ENCODE assay signal across 8 cellular contexts in the genomic region with DNA sequence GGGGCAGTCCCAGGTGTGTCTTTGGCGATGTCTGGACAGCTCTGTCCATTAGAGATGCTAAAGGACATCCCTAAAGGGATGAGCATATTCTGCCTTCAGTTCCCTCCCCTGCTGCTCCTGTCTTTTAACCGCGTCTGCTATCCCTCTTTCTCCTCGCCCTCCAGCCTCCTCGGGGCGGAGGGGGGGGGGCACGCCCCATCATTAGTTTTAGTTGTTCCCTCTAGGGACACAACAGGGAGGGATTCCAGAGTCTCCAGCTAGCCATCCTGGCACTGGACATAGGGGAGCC. TPM values are rescaled to one million over a fixed set of nuclear protein-coding genes. Genes with fewer than 3 reads are reported as not detected.
A peak's percentile ranks its signal among the peaks of the same experiment; 100 is the strongest.
DNase-seq lines count a peak whose midpoint lies in the region; ATAC-seq and TF ChIP-seq lines count a peak whose summit lies in the region.

No MANE protein-coding gene starts in this region.

- no peaks in the 10 kb centered on the region for H3K9me3 Mint-ChIP-seq in activated naive CD4-positive, alpha-beta T cell treated with anti-CD3 and anti-CD28 coated beads, Interleukin-2, amount 10 ng/mL, durations not matched to agents 7 days and 5 days
- peaks cover 0 to 16% (median 0%) of the 10 kb centered on the region in 5 experiments for H3K9me3 Mint-ChIP-seq in brain

- peak overlapping the region; percentile 84 for H3K9ac ChIP-seq in mesendoderm (ENCODE audit: low read length)

- no peak overlapping the region for H3K23ac ChIP-seq in mesendoderm (ENCODE audit: low read length)

- TF ChIP-seq CTCF in brain (conservative IDR thresholded peaks at IDR 0.05) = no peak

- ATAC-seq in HG03520 (IDR thresholded peaks at IDR 0.05; ENCODE audit: unreplicated experiment) (no peak), HG02884 (IDR thresholded peaks at IDR 0.05; ENCODE audit: unreplicated experiment) (no peak)

- H3K4me3 ChIP-seq in mesendoderm (ENCODE audit: low read length) (peak overlapping the region; percentile 78), urinary bladder (ENCODE audit: low read depth, low read length) (peak overlapping the region; percentile 64)

- peak overlapping the region; percentile 98 for H3K27ac Mint-ChIP-seq in activated naive CD4-positive, alpha-beta T cell treated with anti-CD3 and anti-CD28 coated beads, Interleukin-2, amount 10 ng/mL, durations not matched to agents 7 days and 5 days
- peak overlapping the region; percentile 88 to 99 (median 98) for H3K27ac Mint-ChIP-seq in brain

- no peak overlapping the region for H3K4ac ChIP-seq in mesendoderm (ENCODE audit: low read depth, low read length)

- H3K27me3 Mint-ChIP-seq in activated naive CD4-positive, alpha-beta T cell treated with anti-CD3 and anti-CD28 coated beads, Interleukin-2, amount 10 ng/mL, durations not matched to agents 7 days and 5 days = peaks cover 23% of the 10 kb centered on the region
- peaks cover 23% of the 10 kb centered on the region for H3K27me3 Mint-ChIP-seq in brain

- H3K36me3 ChIP-seq in mesendoderm (ENCODE audit: control insufficient read depth, insufficient read depth, low read length) = no peaks in the 10 kb centered on the region
- H3K36me3 ChIP-seq in urinary bladder (ENCODE audit: insufficient read depth) = peaks cover 2% of the 10 kb centered on the region

- H3K27ac ChIP-seq in mesendoderm (ENCODE audit: low read depth, low read length) (no peak overlapping the region), urinary bladder (ENCODE audit: low read depth) (no peak overlapping the region)

- no peak overlapping the region for H4K5ac ChIP-seq in mesendoderm (ENCODE audit: low read length)

- no peak overlapping the region for H2AK5ac ChIP-seq in mesendoderm (ENCODE audit: low read length)

- no peaks in the 10 kb centered on the region for H3K79me2 ChIP-seq in mesendoderm (ENCODE audit: control insufficient read depth, insufficient read depth, low read length)

- DNase-seq in activated naive CD4-positive, alpha-beta T cell treated with anti-CD3 and anti-CD28 coated beads, Interleukin-2, amount 10 ng/mL, durations not matched to agents 7 days and 5 days = no peak
- DNase-seq in activated naive CD4-positive, alpha-beta T cell treated with Interleukin-2 at 50 U/mL for 16 hours = no peak
- no peak for DNase-seq in mesendoderm
- DNase-seq in AG08396 (ENCODE audit: low spot score) = no peak

- H3K4me1 Mint-ChIP-seq in activated naive CD4-positive, alpha-beta T cell treated with anti-CD3 and anti-CD28 coated beads, Interleukin-2, amount 10 ng/mL, durations not matched to agents 7 days and 5 days = peaks cover 28% of the 10 kb centered on the region
- H3K4me1 Mint-ChIP-seq in brain = peaks cover 14% of the 10 kb centered on the region

- no peak overlapping the region for H2BK5ac ChIP-seq in mesendoderm (ENCODE audit: low read length)

- H3K4me2 ChIP-seq in mesendoderm (ENCODE audit: low read length) = peak overlapping the region; percentile 53

- peaks cover 30% of the 10 kb centered on the region for H3K36me3 Mint-ChIP-seq in activated naive CD4-positive, alpha-beta T cell treated with anti-CD3 and anti-CD28 coated beads, Interleukin-2, amount 10 ng/mL, durations not matched to agents 7 days and 5 days
- H3K36me3 Mint-ChIP-seq in brain = peaks cover 15% of the 10 kb centered on the region

- H3K79me1 ChIP-seq in mesendoderm (ENCODE audit: low read length) = no peaks in the 10 kb centered on the region

- no CpG with 5 or more reads among the region's 7 CpGs for WGBS in mesendoderm (ENCODE audit: extremely low coverage, insufficient coverage, low lambda C conversion rate)
- WGBS in urinary bladder = 0% methylated on average over 7 of the region's 7 CpGs

- H3K4me1 ChIP-seq in mesendoderm (ENCODE audit: control insufficient read depth, low read depth, low read length) = no peaks in the 10 kb centered on the region
- no peaks in the 10 kb centered on the region for H3K4me1 ChIP-seq in urinary bladder (ENCODE audit: insufficient read depth)

- H2BK15ac ChIP-seq in mesendoderm (replicated peaks; ENCODE audit: low read depth) = no peak overlapping the region

- CTCF ChIA-PET in activated naive CD4-positive, alpha-beta T cell treated with anti-CD3 and anti-CD28 coated beads, Interleukin-2, amount 10 ng/mL, durations not matched to agents 7 days and 5 days (lab: Charles Lee) = interaction anchor here (0.8 to 1.4 kb wide), 3 partner anchors 10 to 15 kb away, joined by 3 to 4 read pairs (median 3); no protein-coding TSS in a partner anchor

- H3K56ac ChIP-seq in mesendoderm (ENCODE audit: low read length) = peak overlapping the region; percentile 88

- no peak overlapping the region for H4K8ac ChIP-seq in mesendoderm (ENCODE audit: low read depth, low read length)

- peak overlapping the region; percentile 97 for H3K4me3 Mint-ChIP-seq in activated naive CD4-positive, alpha-beta T cell treated with anti-CD3 and anti-CD28 coated beads, Interleukin-2, amount 10 ng/mL, durations not matched to agents 7 days and 5 days
- H3K4me3 Mint-ChIP-seq in brain = peak overlapping the region; percentile 90 to 99 (median 96)

- no peak overlapping the region for H3K18ac ChIP-seq in mesendoderm (ENCODE audit: low read length)

- no peaks in the 10 kb centered on the region for H3K27me3 ChIP-seq in mesendoderm (ENCODE audit: insufficient read depth, low read length, poor library complexity)

- no peak overlapping the region for H2BK120ac ChIP-seq in mesendoderm (ENCODE audit: low read depth, low read length)

RNA-seq across cellular contexts. Expression of gene MSL3, which starts 1.1 kb away (rescaled TPM):
- 14.4 TPM for polyA plus RNA-seq in brain (ENCODE audit: insufficient read depth, low read depth, low replicate concordance)
- polyA plus RNA-seq in mesendoderm (2013, experiment 1 of 2) = 13.2 TPM
- 14.0 TPM for polyA plus RNA-seq in mesendoderm (2013, experiment 2 of 2)
- total RNA-seq in urinary bladder = 22.2 TPM
- polyA plus RNA-seq in urinary bladder = 17.0 TPM
